Comparison of ENCODE assay signal across 27 cellular contexts in genomic region chr10:95416973-95417372, GRCh38.
DNase-seq lines count a peak whose midpoint lies in the region; ATAC-seq and TF ChIP-seq lines count a peak whose summit lies in the region.
"Had no signal": no experiment of that assay in that cellular context is flagged by ENCODE, and none has a peak within 500 bp of the region (broad histone marks: within the 10 kb centered on the region; RNA-seq: fewer than 3 reads in every experiment).

No MANE protein-coding gene starts in this region.

- TF ChIP-seq POLR2A in breast epithelium (IDR thresholded peaks at IDR 0.05), result no peak
- TF ChIP-seq POLR2A in gastroesophageal sphincter (IDR thresholded peaks at IDR 0.05), result no peak
- TF ChIP-seq POLR2A in uterus (IDR thresholded peaks at IDR 0.05), result no peak

- H3K4me3 Mint-ChIP-seq in MCF 10A (ENCODE audit: unreplicated experiment), result no peak overlapping the region
- H3K4me3 Mint-ChIP-seq: activated CD8-positive, alpha-beta T cell treated with anti-CD3 and anti-CD28 coated beads, Interleukin-2, amount 10 ng/mL, durations not matched to agents 7 days and 5 days; activated naive CD8-positive, alpha-beta T cell; CD4-positive, alpha-beta T cell; memory B cell; T-helper 17 cell had no signal

- no TSS peak for BruUV-seq in MCF 10A (replicated peaks; lab: Mats Ljungman, UMichigan)

- CTCF ChIA-PET in MCF 10A (lab: Yijun Ruan, JAX), result interaction anchor here (0.6 to 7.0 kb wide), 3 partner anchors 14 to 182 kb away, joined by 4 to 52 read pairs (median 21); no protein-coding TSS in a partner anchor

- H3K9me3 ChIP-seq in breast epithelium, result no peaks in the 10 kb centered on the region
- no peaks in the 10 kb centered on the region for H3K9me3 ChIP-seq in gastroesophageal sphincter
- no peaks in the 10 kb centered on the region for H3K9me3 ChIP-seq in uterus
- no peaks in the 10 kb centered on the region for H3K9me3 ChIP-seq in MG63

- H3K27me3 Mint-ChIP-seq in MCF 10A (ENCODE audit: insufficient read depth, unreplicated experiment), result peaks cover 14% of the 10 kb centered on the region
- H3K27me3 Mint-ChIP-seq: activated naive CD8-positive, alpha-beta T cell; CD4-positive, alpha-beta T cell had no signal

- no peaks in the 10 kb centered on the region for H3K4me1 Mint-ChIP-seq in MCF 10A (ENCODE audit: insufficient read depth, unreplicated experiment)
- H3K4me1 Mint-ChIP-seq: memory B cell, T-helper 17 cell had no signal

- H3K36me3 Mint-ChIP-seq in MCF 10A (ENCODE audit: insufficient read depth, unreplicated experiment), result no peaks in the 10 kb centered on the region
- H3K36me3 Mint-ChIP-seq: activated naive CD8-positive, alpha-beta T cell; memory B cell had no signal

- H3K27ac ChIP-seq in breast epithelium (peak overlapping the region; percentile 90 to 96), gastroesophageal sphincter (peak overlapping the region; percentile 73 to 97 (median 88)), uterus (peak overlapping the region; percentile 83 to 93)
- H3K27ac ChIP-seq: 22Rv1, hepatocyte, RWPE1, SK-N-MC had no signal

- no peak for TF ChIP-seq EP300 in gastroesophageal sphincter (IDR thresholded peaks at IDR 0.05)

- intact Hi-C loops in breast epithelium (cut with DNase I; ENCODE audit: low total_unique reads) (no loop called here), MCF 10A (cut with micrococcal nuclease) (no loop called here), sciatic nerve (cut with DNase I) (no loop called here), uterus (cut with DNase I; ENCODE audit: low total_unique reads) (no loop called here)

- DNase-seq in breast epithelium (ENCODE audit: low spot score in 2 of 2) (no peak), MCF 10A (ENCODE audit: unreplicated experiment) (no peak), sciatic nerve (ENCODE audit: low spot score) (no peak), uterus (no peak), DMS53 (lab: John Stamatoyannopoulos, UW) (no peak), LoVo (ENCODE audit: low spot score) (no peak), MG63 (no peak)
- DNase-seq: activated CD4-positive, CD25-positive, alpha-beta regulatory T cell treated with anti-CD3 and anti-CD28 coated beads, Interleukin-2, amount 50 U/mL, for 72 hours; activated CD8-positive, alpha-beta T cell treated with anti-CD3 and anti-CD28 coated beads, Interleukin-2, amount 10 ng/mL, durations not matched to agents 7 days and 5 days; CD4-positive, alpha-beta T cell; effector memory CD4-positive, alpha-beta T cell; Karpas-422; left colon; NCI-H1048; NCI-H1694; stimulated activated CD4-positive, alpha-beta T cell treated with anti-CD3 and anti-CD28 coated beads, Interleukin-1b, Interleukin-23, amount 100 ng/mL, for 48 hours; T-helper 17 cell had no signal

- 53 to 83% methylated on average over 6 to 7 of the region's 7 CpGs for WGBS in gastroesophageal sphincter (ENCODE audit: low coverage in 1 of 2), 2 donors

- peak overlapping the region in 1 of 3 donors; percentile 65 for H3K4me3 ChIP-seq in breast epithelium
- no peak overlapping the region for H3K4me3 ChIP-seq in gastroesophageal sphincter
- H3K4me3 ChIP-seq in uterus, result no peak overlapping the region
- H3K4me3 ChIP-seq in MG63, result no peak overlapping the region
- H3K4me3 ChIP-seq: hepatocyte, SK-N-MC, smooth muscle cell had no signal

- no peak overlapping the region for H3K27ac Mint-ChIP-seq in MCF 10A (ENCODE audit: low read depth, unreplicated experiment)
- H3K27ac Mint-ChIP-seq: activated CD8-positive, alpha-beta T cell treated with anti-CD3 and anti-CD28 coated beads, Interleukin-2, amount 10 ng/mL, durations not matched to agents 7 days and 5 days; activated naive CD8-positive, alpha-beta T cell; activated T-helper 2 cell treated with anti-CD3 and anti-CD28 coated beads, Interferon-gamma antibody, Interleukin-2, Interleukin-4, amounts not matched to agents 10 μg/mL and 5 μg/mL and 100 μg/mL, durations not matched to agents 14 hours and 24 hours and 36 hours; CD4-positive, alpha-beta T cell; memory B cell; T-helper 17 cell had no signal

- no peaks in the 10 kb centered on the region for H3K36me3 ChIP-seq in breast epithelium
- peaks cover 0 to 48% of the 10 kb centered on the region in 2 donors for H3K36me3 ChIP-seq in gastroesophageal sphincter
- no peaks in the 10 kb centered on the region for H3K36me3 ChIP-seq in uterus
- H3K36me3 ChIP-seq in MG63, result no peaks in the 10 kb centered on the region

- H3K9me3 Mint-ChIP-seq in MCF 10A (ENCODE audit: unreplicated experiment), result no peaks in the 10 kb centered on the region
- H3K9me3 Mint-ChIP-seq: activated T-helper 2 cell treated with anti-CD3 and anti-CD28 coated beads, Interferon-gamma antibody, Interleukin-2, Interleukin-4, amounts not matched to agents 10 μg/mL and 5 μg/mL and 100 μg/mL, durations not matched to agents 14 hours and 24 hours and 36 hours; CD4-positive, alpha-beta T cell; memory B cell had no signal

- TF ChIP-seq CTCF in breast epithelium (IDR thresholded peaks at IDR 0.05), result no peak
- no peak for TF ChIP-seq CTCF in MCF 10A (IDR thresholded peaks at IDR 0.05; ENCODE audit: unreplicated experiment)
- no peak for TF ChIP-seq CTCF in gastroesophageal sphincter (IDR thresholded peaks at IDR 0.05)
- no peak for TF ChIP-seq CTCF in uterus (IDR thresholded peaks at IDR 0.05)

- H3K4me1 ChIP-seq in breast epithelium, result peaks cover 0 to 12% of the 10 kb centered on the region in 2 donors
- peaks cover 29 to 100% (median 48%) of the 10 kb centered on the region in 3 donors for H3K4me1 ChIP-seq in gastroesophageal sphincter
- peaks cover 0 to 9% of the 10 kb centered on the region in 2 donors for H3K4me1 ChIP-seq in uterus

- ATAC-seq in gastroesophageal sphincter, result no peak
- peak; percentile 50 for ATAC-seq in sciatic nerve
- ATAC-seq: activated CD8-positive, alpha-beta T cell treated with anti-CD3 and anti-CD28 coated beads, Interleukin-2, amount 10 ng/mL, durations not matched to agents 7 days and 5 days; HCT116; left colon; T-helper 17 cell had no signal

- POLR2A ChIA-PET in MCF 10A (lab: Yijun Ruan, JAX), result no interaction called here

- H3K27me3 ChIP-seq in breast epithelium (no peaks in the 10 kb centered on the region), gastroesophageal sphincter (no peaks in the 10 kb centered on the region), uterus (no peaks in the 10 kb centered on the region), MG63 (no peaks in the 10 kb centered on the region; the same call in 1 of the 2 replicates)
- H3K27me3 ChIP-seq: hepatocyte had no signal
